In genomic region chr21:37582613-37583012, GRCh38 we compare ENCODE assay signal across 8 cellular contexts.
DNase-seq lines count a peak whose midpoint lies in the region; ATAC-seq and TF ChIP-seq lines count a peak whose summit lies in the region.

No MANE protein-coding gene starts in this region.

- ATAC-seq in mucosa of descending colon (peak; percentile 36), GM21447 (IDR thresholded peaks at IDR 0.05; ENCODE audit: unreplicated experiment) (no peak)

- intact Hi-C loops in mucosa of descending colon (cut with DNase I, micrococcal nuclease), result no loop called here

- peak; percentile 55 for TF ChIP-seq CTCF in GM10266 (IDR thresholded peaks at IDR 0.05; ENCODE audit: control insufficient read depth, insufficient read depth, low read depth, missing control alignments)
- peak; percentile 93 for TF ChIP-seq CTCF in choroid plexus epithelial cell (conservative IDR thresholded peaks at IDR 0.05; ENCODE audit: low read depth, low read length)
- TF ChIP-seq CTCF in mucosa of descending colon (IDR thresholded peaks at IDR 0.05), result no peak

- no peaks in the 10 kb centered on the region for H3K36me3 ChIP-seq in mucosa of descending colon (ENCODE audit: low read depth)

- H3K9me3 ChIP-seq in mucosa of descending colon, result peaks cover 12% of the 10 kb centered on the region

- DNase-seq in 8988T (peak; percentile 28), GM10266 (ENCODE audit: extremely low spot score) (peak; percentile 49), NCI-H69 (lab: John Stamatoyannopoulos, UW) (peak; percentile 62), choroid plexus epithelial cell (ENCODE audit: low read depth) (peak; percentile 89), mucosa of descending colon (peak in 1 of 3 donors; percentile 17), midbrain (lab: John Stamatoyannopoulos, UW) (no peak), NCI-H187 (lab: John Stamatoyannopoulos, UW) (no peak)

- H3K4me3 ChIP-seq in choroid plexus epithelial cell (ENCODE audit: low read depth, low read length) (no peak overlapping the region), mucosa of descending colon (no peak overlapping the region)

- no peaks in the 10 kb centered on the region for H3K4me1 ChIP-seq in mucosa of descending colon (ENCODE audit: low read depth)

Comparison
In these comparisons a context has a peak if more than half of its experiments do, and no peak if none do; other contexts are left out.
1. DNase-seq: peak in 8988T (single experiment), GM10266 (single experiment), NCI-H69 (single experiment) and choroid plexus epithelial cell (single experiment); none in midbrain (single experiment) and NCI-H187 (0 of 2).